Comparison of ENCODE assay signal across 1 cellular context in the genomic region with DNA sequence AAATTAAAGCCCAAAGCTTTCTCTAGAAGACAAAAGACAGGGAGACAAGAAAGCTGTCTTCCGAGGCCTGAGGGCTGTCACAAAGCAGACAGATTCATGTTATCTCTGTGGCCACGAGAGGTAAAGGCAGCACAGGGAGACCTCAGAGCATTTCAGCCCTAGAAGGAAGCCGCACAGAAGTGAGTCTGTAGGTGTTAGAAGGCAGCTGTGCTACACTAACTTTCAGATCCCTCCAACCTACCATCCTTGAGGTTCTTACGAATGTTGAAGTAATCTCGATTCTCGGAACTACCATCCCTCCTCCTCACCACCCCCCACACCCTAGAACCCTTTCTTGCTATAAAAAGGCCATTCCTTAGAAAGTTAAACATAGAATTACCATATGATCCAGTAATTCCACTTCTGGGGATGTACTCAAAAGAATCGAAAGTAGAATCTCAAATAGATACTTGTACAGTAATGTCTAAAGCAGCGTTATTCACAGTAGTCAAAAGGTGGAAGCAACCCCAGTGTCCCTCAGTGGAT.
TF ChIP-seq lines count a peak whose summit lies in the region.

No MANE protein-coding gene starts in this region.

TF ChIP-seq in GM12878, 131 proteins besides CTCF, POLR2A, EP300 and RAD21 (continued from another document and continues in another):
- TF ChIP-seq BMI1 (IDR thresholded peaks at IDR 0.05; ENCODE audit: borderline replicate concordance): no peak; the same call in 1 of the 2 replicates
- TF ChIP-seq BCL11A (IDR thresholded peaks at IDR 0.05; ENCODE audit: low read depth, low read length): 0 out of 2 replicates have a peak, but pooled peaks have one; percentile 5
- TF ChIP-seq, protein P1, sequence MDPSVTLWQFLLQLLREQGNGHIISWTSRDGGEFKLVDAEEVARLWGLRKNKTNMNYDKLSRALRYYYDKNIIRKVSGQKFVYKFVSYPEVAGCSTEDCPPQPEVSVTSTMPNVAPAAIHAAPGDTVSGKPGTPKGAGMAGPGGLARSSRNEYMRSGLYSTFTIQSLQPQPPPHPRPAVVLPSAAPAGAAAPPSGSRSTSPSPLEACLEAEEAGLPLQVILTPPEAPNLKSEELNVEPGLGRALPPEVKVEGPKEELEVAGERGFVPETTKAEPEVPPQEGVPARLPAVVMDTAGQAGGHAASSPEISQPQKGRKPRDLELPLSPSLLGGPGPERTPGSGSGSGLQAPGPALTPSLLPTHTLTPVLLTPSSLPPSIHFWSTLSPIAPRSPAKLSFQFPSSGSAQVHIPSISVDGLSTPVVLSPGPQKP (IDR thresholded peaks at IDR 0.05; ENCODE audit: low read depth, low read length): no peak
- no peak for TF ChIP-seq SP1 (IDR thresholded peaks at IDR 0.05; ENCODE audit: low read depth, low read length)
- TF ChIP-seq NFYA (IDR thresholded peaks at IDR 0.05; ENCODE audit: borderline replicate concordance, low read depth, low read length): no peak
- TF ChIP-seq, protein P2, sequence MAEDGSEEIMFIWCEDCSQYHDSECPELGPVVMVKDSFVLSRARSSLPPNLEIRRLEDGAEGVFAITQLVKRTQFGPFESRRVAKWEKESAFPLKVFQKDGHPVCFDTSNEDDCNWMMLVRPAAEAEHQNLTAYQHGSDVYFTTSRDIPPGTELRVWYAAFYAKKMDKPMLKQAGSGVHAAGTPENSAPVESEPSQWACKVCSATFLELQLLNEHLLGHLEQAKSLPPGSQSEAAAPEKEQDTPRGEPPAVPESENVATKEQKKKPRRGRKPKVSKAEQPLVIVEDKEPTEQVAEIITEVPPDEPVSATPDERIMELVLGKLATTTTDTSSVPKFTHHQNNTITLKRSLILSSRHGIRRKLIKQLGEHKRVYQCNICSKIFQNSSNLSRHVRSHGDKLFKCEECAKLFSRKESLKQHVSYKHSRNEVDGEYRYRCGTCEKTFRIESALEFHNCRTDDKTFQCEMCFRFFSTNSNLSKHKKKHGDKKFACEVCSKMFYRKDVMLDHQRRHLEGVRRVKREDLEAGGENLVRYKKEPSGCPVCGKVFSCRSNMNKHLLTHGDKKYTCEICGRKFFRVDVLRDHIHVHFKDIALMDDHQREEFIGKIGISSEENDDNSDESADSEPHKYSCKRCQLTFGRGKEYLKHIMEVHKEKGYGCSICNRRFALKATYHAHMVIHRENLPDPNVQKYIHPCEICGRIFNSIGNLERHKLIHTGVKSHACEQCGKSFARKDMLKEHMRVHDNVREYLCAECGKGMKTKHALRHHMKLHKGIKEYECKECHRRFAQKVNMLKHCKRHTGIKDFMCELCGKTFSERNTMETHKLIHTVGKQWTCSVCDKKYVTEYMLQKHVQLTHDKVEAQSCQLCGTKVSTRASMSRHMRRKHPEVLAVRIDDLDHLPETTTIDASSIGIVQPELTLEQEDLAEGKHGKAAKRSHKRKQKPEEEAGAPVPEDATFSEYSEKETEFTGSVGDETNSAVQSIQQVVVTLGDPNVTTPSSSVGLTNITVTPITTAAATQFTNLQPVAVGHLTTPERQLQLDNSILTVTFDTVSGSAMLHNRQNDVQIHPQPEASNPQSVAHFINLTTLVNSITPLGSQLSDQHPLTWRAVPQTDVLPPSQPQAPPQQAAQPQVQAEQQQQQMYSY (CRISPR knock-in tag; IDR thresholded peaks at IDR 0.05): no peak
- TF ChIP-seq ASH2L (IDR thresholded peaks at IDR 0.05; ENCODE audit: borderline replicate concordance, low read depth): no peak
- TF ChIP-seq, protein P3, sequence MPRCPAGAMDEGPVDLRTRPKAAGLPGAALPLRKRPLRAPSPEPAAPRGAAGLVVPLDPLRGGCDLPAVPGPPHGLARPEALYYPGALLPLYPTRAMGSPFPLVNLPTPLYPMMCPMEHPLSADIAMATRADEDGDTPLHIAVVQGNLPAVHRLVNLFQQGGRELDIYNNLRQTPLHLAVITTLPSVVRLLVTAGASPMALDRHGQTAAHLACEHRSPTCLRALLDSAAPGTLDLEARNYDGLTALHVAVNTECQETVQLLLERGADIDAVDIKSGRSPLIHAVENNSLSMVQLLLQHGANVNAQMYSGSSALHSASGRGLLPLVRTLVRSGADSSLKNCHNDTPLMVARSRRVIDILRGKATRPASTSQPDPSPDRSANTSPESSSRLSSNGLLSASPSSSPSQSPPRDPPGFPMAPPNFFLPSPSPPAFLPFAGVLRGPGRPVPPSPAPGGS (IDR thresholded peaks at IDR 0.05; ENCODE audit: borderline replicate concordance, insufficient read depth, low read depth, low read length, poor library complexity, severe bottlenecking): peak; percentile 14
- no peak for TF ChIP-seq TCF7 (IDR thresholded peaks at IDR 0.05; ENCODE audit: borderline replicate concordance)
- TF ChIP-seq, protein P4, sequence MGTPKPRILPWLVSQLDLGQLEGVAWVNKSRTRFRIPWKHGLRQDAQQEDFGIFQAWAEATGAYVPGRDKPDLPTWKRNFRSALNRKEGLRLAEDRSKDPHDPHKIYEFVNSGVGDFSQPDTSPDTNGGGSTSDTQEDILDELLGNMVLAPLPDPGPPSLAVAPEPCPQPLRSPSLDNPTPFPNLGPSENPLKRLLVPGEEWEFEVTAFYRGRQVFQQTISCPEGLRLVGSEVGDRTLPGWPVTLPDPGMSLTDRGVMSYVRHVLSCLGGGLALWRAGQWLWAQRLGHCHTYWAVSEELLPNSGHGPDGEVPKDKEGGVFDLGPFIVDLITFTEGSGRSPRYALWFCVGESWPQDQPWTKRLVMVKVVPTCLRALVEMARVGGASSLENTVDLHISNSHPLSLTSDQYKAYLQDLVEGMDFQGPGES (IDR thresholded peaks at IDR 0.05): no peak
- peak; percentile 56 for TF ChIP-seq MEF2B (IDR thresholded peaks at IDR 0.05; ENCODE audit: partially characterized antibody, poor library complexity, severe bottlenecking)
- TF ChIP-seq, protein P5, sequence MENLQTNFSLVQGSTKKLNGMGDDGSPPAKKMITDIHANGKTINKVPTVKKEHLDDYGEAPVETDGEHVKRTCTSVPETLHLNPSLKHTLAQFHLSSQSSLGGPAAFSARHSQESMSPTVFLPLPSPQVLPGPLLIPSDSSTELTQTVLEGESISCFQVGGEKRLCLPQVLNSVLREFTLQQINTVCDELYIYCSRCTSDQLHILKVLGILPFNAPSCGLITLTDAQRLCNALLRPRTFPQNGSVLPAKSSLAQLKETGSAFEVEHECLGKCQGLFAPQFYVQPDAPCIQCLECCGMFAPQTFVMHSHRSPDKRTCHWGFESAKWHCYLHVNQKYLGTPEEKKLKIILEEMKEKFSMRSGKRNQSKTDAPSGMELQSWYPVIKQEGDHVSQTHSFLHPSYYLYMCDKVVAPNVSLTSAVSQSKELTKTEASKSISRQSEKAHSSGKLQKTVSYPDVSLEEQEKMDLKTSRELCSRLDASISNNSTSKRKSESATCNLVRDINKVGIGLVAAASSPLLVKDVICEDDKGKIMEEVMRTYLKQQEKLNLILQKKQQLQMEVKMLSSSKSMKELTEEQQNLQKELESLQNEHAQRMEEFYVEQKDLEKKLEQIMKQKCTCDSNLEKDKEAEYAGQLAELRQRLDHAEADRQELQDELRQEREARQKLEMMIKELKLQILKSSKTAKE (IDR thresholded peaks at IDR 0.05; ENCODE audit: low read depth, poor library complexity, severe bottlenecking): peak; percentile 52
- no peak for TF ChIP-seq RBBP5 (conservative IDR thresholded peaks at IDR 0.05)
- no peak for TF ChIP-seq ZNF207 (IDR thresholded peaks at IDR 0.05; ENCODE audit: borderline replicate concordance)
- no peak for TF ChIP-seq CHD1 (IDR thresholded peaks at IDR 0.05; ENCODE audit: low read depth, low read length)
- TF ChIP-seq MYC (IDR thresholded peaks at IDR 0.05; ENCODE audit: insufficient read depth, insufficient read length, insufficient replicate concordance, low read length, severe bottlenecking): no peak
- no peak for TF ChIP-seq TARDBP (IDR thresholded peaks at IDR 0.05; ENCODE audit: borderline replicate concordance)
- TF ChIP-seq, protein P6, sequence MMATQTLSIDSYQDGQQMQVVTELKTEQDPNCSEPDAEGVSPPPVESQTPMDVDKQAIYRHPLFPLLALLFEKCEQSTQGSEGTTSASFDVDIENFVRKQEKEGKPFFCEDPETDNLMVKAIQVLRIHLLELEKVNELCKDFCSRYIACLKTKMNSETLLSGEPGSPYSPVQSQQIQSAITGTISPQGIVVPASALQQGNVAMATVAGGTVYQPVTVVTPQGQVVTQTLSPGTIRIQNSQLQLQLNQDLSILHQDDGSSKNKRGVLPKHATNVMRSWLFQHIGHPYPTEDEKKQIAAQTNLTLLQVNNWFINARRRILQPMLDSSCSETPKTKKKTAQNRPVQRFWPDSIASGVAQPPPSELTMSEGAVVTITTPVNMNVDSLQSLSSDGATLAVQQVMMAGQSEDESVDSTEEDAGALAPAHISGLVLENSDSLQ (IDR thresholded peaks at IDR 0.05): peak; percentile 42; the same call in 1 of the 2 replicates
- no peak for TF ChIP-seq RB1 (IDR thresholded peaks at IDR 0.05; ENCODE audit: borderline replicate concordance)
- no peak for TF ChIP-seq NFXL1 (IDR thresholded peaks at IDR 0.05; ENCODE audit: borderline replicate concordance)
- TF ChIP-seq IKZF2 (IDR thresholded peaks at IDR 0.05): peak; percentile 89
- peak; percentile 84 for TF ChIP-seq JUNB (IDR thresholded peaks at IDR 0.05)
- TF ChIP-seq NR2C2 (IDR thresholded peaks at IDR 0.05; ENCODE audit: borderline replicate concordance, control insufficient read depth, insufficient read length, low read depth): no peak
- TF ChIP-seq PML (IDR thresholded peaks at IDR 0.05; ENCODE audit: low read length): peak; percentile 74
- TF ChIP-seq MYB (IDR thresholded peaks at IDR 0.05; ENCODE audit: borderline replicate concordance, low read depth, low read length): no peak
- no peak for TF ChIP-seq ZNF622 (IDR thresholded peaks at IDR 0.05)
- TF ChIP-seq ESRRA (IDR thresholded peaks at IDR 0.05; ENCODE audit: low read length): no peak
- TF ChIP-seq MXI1 (IDR thresholded peaks at IDR 0.05; ENCODE audit: low read depth, low read length): no peak
- peak; percentile 62; the same call in 1 of the 2 replicates for TF ChIP-seq SPI1 (IDR thresholded peaks at IDR 0.05; ENCODE audit: borderline replicate concordance, insufficient read depth, low read depth, low read length)
- no peak for TF ChIP-seq KLF5 (IDR thresholded peaks at IDR 0.05; ENCODE audit: partially characterized antibody)
- TF ChIP-seq SIX5 (IDR thresholded peaks at IDR 0.05; ENCODE audit: low read depth, low read length, severe bottlenecking): no peak
- TF ChIP-seq CEBPB (IDR thresholded peaks at IDR 0.05; ENCODE audit: borderline replicate concordance in 1 of 2, low read depth in 2 of 2, low read length in 2 of 2): no peak
- TF ChIP-seq EGR1 (IDR thresholded peaks at IDR 0.05; ENCODE audit: borderline replicate concordance in 1 of 2, low read depth in 2 of 2, low read length in 2 of 2): no peak
- peak; percentile 66; the same call in 1 of the 2 replicates for TF ChIP-seq ZNF217 (IDR thresholded peaks at IDR 0.05)
- no peak for TF ChIP-seq RAD51 (IDR thresholded peaks at IDR 0.05)
- TF ChIP-seq, protein P7, sequence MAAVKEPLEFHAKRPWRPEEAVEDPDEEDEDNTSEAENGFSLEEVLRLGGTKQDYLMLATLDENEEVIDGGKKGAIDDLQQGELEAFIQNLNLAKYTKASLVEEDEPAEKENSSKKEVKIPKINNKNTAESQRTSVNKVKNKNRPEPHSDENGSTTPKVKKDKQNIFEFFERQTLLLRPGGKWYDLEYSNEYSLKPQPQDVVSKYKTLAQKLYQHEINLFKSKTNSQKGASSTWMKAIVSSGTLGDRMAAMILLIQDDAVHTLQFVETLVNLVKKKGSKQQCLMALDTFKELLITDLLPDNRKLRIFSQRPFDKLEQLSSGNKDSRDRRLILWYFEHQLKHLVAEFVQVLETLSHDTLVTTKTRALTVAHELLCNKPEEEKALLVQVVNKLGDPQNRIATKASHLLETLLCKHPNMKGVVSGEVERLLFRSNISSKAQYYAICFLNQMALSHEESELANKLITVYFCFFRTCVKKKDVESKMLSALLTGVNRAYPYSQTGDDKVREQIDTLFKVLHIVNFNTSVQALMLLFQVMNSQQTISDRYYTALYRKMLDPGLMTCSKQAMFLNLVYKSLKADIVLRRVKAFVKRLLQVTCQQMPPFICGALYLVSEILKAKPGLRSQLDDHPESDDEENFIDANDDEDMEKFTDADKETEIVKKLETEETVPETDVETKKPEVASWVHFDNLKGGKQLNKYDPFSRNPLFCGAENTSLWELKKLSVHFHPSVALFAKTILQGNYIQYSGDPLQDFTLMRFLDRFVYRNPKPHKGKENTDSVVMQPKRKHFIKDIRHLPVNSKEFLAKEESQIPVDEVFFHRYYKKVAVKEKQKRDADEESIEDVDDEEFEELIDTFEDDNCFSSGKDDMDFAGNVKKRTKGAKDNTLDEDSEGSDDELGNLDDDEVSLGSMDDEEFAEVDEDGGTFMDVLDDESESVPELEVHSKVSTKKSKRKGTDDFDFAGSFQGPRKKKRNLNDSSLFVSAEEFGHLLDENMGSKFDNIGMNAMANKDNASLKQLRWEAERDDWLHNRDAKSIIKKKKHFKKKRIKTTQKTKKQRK (IDR thresholded peaks at IDR 0.05; ENCODE audit: low read depth, low read length): no peak
- TF ChIP-seq FOXM1 (IDR thresholded peaks at IDR 0.05; ENCODE audit: low read depth, low read length): peak; percentile 73; the same call in 1 of the 2 replicates
- TF ChIP-seq IKZF1 (conservative IDR thresholded peaks at IDR 0.05): peak; percentile 87
- TF ChIP-seq DPF2 (IDR thresholded peaks at IDR 0.05): peak; percentile 85
- TF ChIP-seq, protein P8, sequence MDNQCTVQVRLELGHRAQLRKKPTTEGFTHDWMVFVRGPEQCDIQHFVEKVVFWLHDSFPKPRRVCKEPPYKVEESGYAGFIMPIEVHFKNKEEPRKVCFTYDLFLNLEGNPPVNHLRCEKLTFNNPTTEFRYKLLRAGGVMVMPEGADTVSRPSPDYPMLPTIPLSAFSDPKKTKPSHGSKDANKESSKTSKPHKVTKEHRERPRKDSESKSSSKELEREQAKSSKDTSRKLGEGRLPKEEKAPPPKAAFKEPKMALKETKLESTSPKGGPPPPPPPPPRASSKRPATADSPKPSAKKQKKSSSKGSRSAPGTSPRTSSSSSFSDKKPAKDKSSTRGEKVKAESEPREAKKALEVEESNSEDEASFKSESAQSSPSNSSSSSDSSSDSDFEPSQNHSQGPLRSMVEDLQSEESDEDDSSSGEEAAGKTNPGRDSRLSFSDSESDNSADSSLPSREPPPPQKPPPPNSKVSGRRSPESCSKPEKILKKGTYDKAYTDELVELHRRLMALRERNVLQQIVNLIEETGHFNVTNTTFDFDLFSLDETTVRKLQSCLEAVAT (IDR thresholded peaks at IDR 0.05): peak; percentile 68; the same call in 1 of the 2 replicates
- TF ChIP-seq SREBF2 (IDR thresholded peaks at IDR 0.05; ENCODE audit: low read length): no peak
- TF ChIP-seq, protein P9, sequence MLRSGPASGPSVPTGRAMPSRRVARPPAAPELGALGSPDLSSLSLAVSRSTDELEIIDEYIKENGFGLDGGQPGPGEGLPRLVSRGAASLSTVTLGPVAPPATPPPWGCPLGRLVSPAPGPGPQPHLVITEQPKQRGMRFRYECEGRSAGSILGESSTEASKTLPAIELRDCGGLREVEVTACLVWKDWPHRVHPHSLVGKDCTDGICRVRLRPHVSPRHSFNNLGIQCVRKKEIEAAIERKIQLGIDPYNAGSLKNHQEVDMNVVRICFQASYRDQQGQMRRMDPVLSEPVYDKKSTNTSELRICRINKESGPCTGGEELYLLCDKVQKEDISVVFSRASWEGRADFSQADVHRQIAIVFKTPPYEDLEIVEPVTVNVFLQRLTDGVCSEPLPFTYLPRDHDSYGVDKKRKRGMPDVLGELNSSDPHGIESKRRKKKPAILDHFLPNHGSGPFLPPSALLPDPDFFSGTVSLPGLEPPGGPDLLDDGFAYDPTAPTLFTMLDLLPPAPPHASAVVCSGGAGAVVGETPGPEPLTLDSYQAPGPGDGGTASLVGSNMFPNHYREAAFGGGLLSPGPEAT (IDR thresholded peaks at IDR 0.05; ENCODE audit: low read depth): peak; percentile 89
- TF ChIP-seq, protein P10, sequence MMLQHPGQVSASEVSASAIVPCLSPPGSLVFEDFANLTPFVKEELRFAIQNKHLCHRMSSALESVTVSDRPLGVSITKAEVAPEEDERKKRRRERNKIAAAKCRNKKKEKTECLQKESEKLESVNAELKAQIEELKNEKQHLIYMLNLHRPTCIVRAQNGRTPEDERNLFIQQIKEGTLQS (IDR thresholded peaks at IDR 0.05; ENCODE audit: borderline replicate concordance, extremely low read depth, low read depth, low read length): no peak
- no peak for TF ChIP-seq NR2C1 (IDR thresholded peaks at IDR 0.05)
